Comparison of ENCODE assay signal across 11 cellular contexts in genomic region chr13:26709461-26709860, GRCh38. TPM values are rescaled to one million over a fixed set of nuclear protein-coding genes. Genes with fewer than 3 reads are reported as not detected.
"Had no signal": no experiment of that assay in that cellular context is flagged by ENCODE, and none has a peak within 500 bp of the region (broad histone marks: within the 10 kb centered on the region; RNA-seq: fewer than 3 reads in every experiment).

No MANE protein-coding gene starts in this region.

- H3K36me3 Mint-ChIP-seq: IgD-negative memory B cell had no signal

- H3K27ac ChIP-seq: GM23248, HL-60, KMS-11 had no signal

- H3K4me3 Mint-ChIP-seq: HFFc6, IgD-negative memory B cell had no signal

- H3K4me3 ChIP-seq: GM23248, HAP-1 had no signal

- H2AFZ ChIP-seq: GM23248 had no signal

- H3K9me3 ChIP-seq: HAP-1 had no signal

- H3K36me3 ChIP-seq: HAP-1 had no signal

- H3K27ac Mint-ChIP-seq: HFFc6, IgD-negative memory B cell had no signal

- H3K4me1 Mint-ChIP-seq: IgD-negative memory B cell had no signal

- ATAC-seq: HCT116, HepG2 had no signal

- H3K4me1 ChIP-seq: HAP-1 had no signal

- DNase-seq: GM23248, H7, HFFc6, KBM-7 had no signal

- H3K4me2 ChIP-seq: KMS-11 had no signal

RNA-seq across cellular contexts. Expression of gene GPR12, which starts 51.1 kb away (rescaled TPM):
- total RNA-seq: GM23248, H7, HepG2, HFFc6, HT1080 had no signal
- polyA plus RNA-seq: GM23248, HepG2, IgD-negative memory B cell had no signal
